12 cellular contexts compared by ENCODE assay signal in genomic region chr5:135031813-135032612, GRCh38. TPM values are rescaled to one million over a fixed set of nuclear protein-coding genes. Genes with fewer than 3 reads are reported as not detected.
DNase-seq lines count a peak whose midpoint lies in the region; ATAC-seq and TF ChIP-seq lines count a peak whose summit lies in the region.
"Had no signal": no experiment of that assay in that cellular context is flagged by ENCODE, and none has a peak within 500 bp of the region (broad histone marks: within the 10 kb centered on the region; RNA-seq: fewer than 3 reads in every experiment).

No MANE protein-coding gene starts in this region.

- H4K12ac ChIP-seq in trophoblast cell (ENCODE audit: low read depth, low read length) = no peak overlapping the region

- H3K4me3 ChIP-seq in BE2C (ENCODE audit: low read depth, low read length) (peak overlapping the region; percentile 65), ascending aorta (peak overlapping the region; percentile 51 to 73), mesodermal cell (ENCODE audit: extremely low read depth, insufficient read depth, low read length, poor library complexity, severe bottlenecking) (peak overlapping the region; percentile 49), trophoblast cell (ENCODE audit: low read depth, low read length) (no peak overlapping the region), upper lobe of left lung (peak overlapping the region in 1 of 4 donors; percentile 48)

- H3K9me3 ChIP-seq in BE2C (peaks cover 3% of the 10 kb centered on the region; the same call in 1 of the 2 replicates), ascending aorta (no peaks in the 10 kb centered on the region), mesodermal cell (ENCODE audit: control insufficient read depth, low read length) (no peaks in the 10 kb centered on the region), trophoblast cell (ENCODE audit: insufficient read depth, low read depth, low read length) (peaks cover 16% of the 10 kb centered on the region), upper lobe of left lung (no peaks in the 10 kb centered on the region)

- no peak for TF ChIP-seq EP300 in upper lobe of left lung (IDR thresholded peaks at IDR 0.05)

- H3K27ac ChIP-seq in ascending aorta (no peak overlapping the region), mesodermal cell (ENCODE audit: low read depth, low read length, severe bottlenecking) (no peak overlapping the region), trophoblast cell (ENCODE audit: low read depth, low read length) (no peak overlapping the region), upper lobe of left lung (no peak overlapping the region)

- no peak overlapping the region for H2AFZ ChIP-seq in trophoblast cell (ENCODE audit: insufficient read depth, low read length, poor library complexity)

- WGBS in mesodermal cell (ENCODE audit: insufficient coverage in 2 of 2), 2 experiments = 0 to 9% methylated on average over 2 to 4 of the region's 12 CpGs
- no CpG with 5 or more reads among the region's 12 CpGs for WGBS in trophoblast cell (ENCODE audit: extremely low coverage, insufficient coverage, insufficient read length)
- 28 to 34% methylated on average over 12 of the region's 12 CpGs for WGBS in upper lobe of left lung, 2 donors

- no peak overlapping the region for H3K18ac ChIP-seq in trophoblast cell (ENCODE audit: low read length)

- no peak overlapping the region for H3K4me2 ChIP-seq in trophoblast cell (ENCODE audit: low read length)

- intact Hi-C loops in ascending aorta (cut with DNase I) = no loop called here

- H3K23ac ChIP-seq in trophoblast cell (ENCODE audit: low read length) = no peak overlapping the region

- no peak overlapping the region for H3K4ac ChIP-seq in trophoblast cell (ENCODE audit: low read depth, low read length)

- no peak overlapping the region for H4K91ac ChIP-seq in trophoblast cell (ENCODE audit: low read depth, low read length)

- DNase-seq in BE2C (no peak), HS-27A (ENCODE audit: low read depth) (peak; percentile 12), ascending aorta (ENCODE audit: low spot score in 2 of 2) (no peak), NCI-H446 (lab: John Stamatoyannopoulos, UW) (no peak), D341Med (ENCODE audit: low spot score) (no peak), trophoblast cell (no peak), upper lobe of left lung (no peak)
- DNase-seq: effector memory CD8-positive, alpha-beta T cell; occipital lobe; stimulated activated naive CD4-positive, alpha-beta T cell treated with Interleukin-2 at 50 U/mL for 16 hours had no signal

- no peak overlapping the region for H2BK120ac ChIP-seq in trophoblast cell (ENCODE audit: insufficient read depth, low read length, poor library complexity)

- no peaks in the 10 kb centered on the region for H3K36me3 ChIP-seq in BE2C
- no peaks in the 10 kb centered on the region for H3K36me3 ChIP-seq in ascending aorta
- no peaks in the 10 kb centered on the region for H3K36me3 ChIP-seq in mesodermal cell (ENCODE audit: control insufficient read depth, insufficient read depth, low read length)
- no peaks in the 10 kb centered on the region for H3K36me3 ChIP-seq in trophoblast cell (ENCODE audit: control insufficient read depth in 1 of 2, insufficient read depth in 2 of 2, low read length in 2 of 2)
- H3K36me3 ChIP-seq in upper lobe of left lung = no peaks in the 10 kb centered on the region

- H2BK12ac ChIP-seq in trophoblast cell (ENCODE audit: low read length) = no peak overlapping the region

- no peak overlapping the region for H3K9ac ChIP-seq in trophoblast cell (ENCODE audit: low read length)

- H2AK5ac ChIP-seq in trophoblast cell (ENCODE audit: low read length) = no peak overlapping the region

- H4K8ac ChIP-seq in trophoblast cell (ENCODE audit: low read depth, low read length) = no peak overlapping the region

- no peak overlapping the region for H3K14ac ChIP-seq in trophoblast cell (ENCODE audit: low read length)

- H3K79me2 ChIP-seq in trophoblast cell (ENCODE audit: control insufficient read depth, insufficient read depth, low read length, poor library complexity) = no peaks in the 10 kb centered on the region

- no peak overlapping the region for H2BK5ac ChIP-seq in trophoblast cell (ENCODE audit: low read depth, low read length, poor library complexity)

- peaks cover 91% of the 10 kb centered on the region for H3K27me3 ChIP-seq in BE2C
- H3K27me3 ChIP-seq in ascending aorta = peaks cover 23% of the 10 kb centered on the region
- peaks cover 87% of the 10 kb centered on the region for H3K27me3 ChIP-seq in trophoblast cell (ENCODE audit: insufficient read depth, low read length)
- peaks cover 0 to 92% (median 67%) of the 10 kb centered on the region in 4 donors for H3K27me3 ChIP-seq in upper lobe of left lung

- 0 out of 2 replicates have a peak, but pooled peaks cover 4% of the 10 kb centered on the region for H3K4me1 ChIP-seq in BE2C
- H3K4me1 ChIP-seq in ascending aorta = peaks cover 16 to 18% of the 10 kb centered on the region in 2 donors
- peaks cover 15% of the 10 kb centered on the region for H3K4me1 ChIP-seq in mesodermal cell (ENCODE audit: control insufficient read depth, insufficient read depth, low read length, poor library complexity, severe bottlenecking)
- peaks cover 13 to 17% of the 10 kb centered on the region in 2 experiments for H3K4me1 ChIP-seq in trophoblast cell (ENCODE audit: control insufficient read depth in 1 of 2, insufficient read depth in 2 of 2, low read length in 2 of 2)
- peaks cover 34 to 64% (median 37%) of the 10 kb centered on the region in 4 donors for H3K4me1 ChIP-seq in upper lobe of left lung

- ATAC-seq in upper lobe of left lung (ENCODE audit: low FRiP score in 2 of 2) = no peak
- ATAC-seq: activated CD4-positive, CD25-positive, alpha-beta regulatory T cell treated with anti-CD3 and anti-CD28 coated beads, Interleukin-2, amount 50 U/mL, for 24 hours; effector memory CD8-positive, alpha-beta T cell had no signal

- TF ChIP-seq CTCF in BE2C (IDR thresholded peaks at IDR 0.05; ENCODE audit: low read depth, low read length) (no peak), ascending aorta (IDR thresholded peaks at IDR 0.05) (no peak), upper lobe of left lung (IDR thresholded peaks at IDR 0.05) (no peak)

- no peaks in the 10 kb centered on the region for H3K79me1 ChIP-seq in trophoblast cell (ENCODE audit: low read length)

- no peak for TF ChIP-seq POLR2A in upper lobe of left lung (IDR thresholded peaks at IDR 0.05)

RNA-seq across cellular contexts. Expression of gene PITX1, which starts 2.0 kb away (rescaled TPM):
- 17.7 TPM for polyA plus RNA-seq in BE2C (2012; ENCODE audit: insufficient read depth, insufficient read length, low read depth)
- total RNA-seq in ascending aorta (23.8 TPM), upper lobe of left lung (10 to 100 TPM in 1 of 6 donors, 1 to 10 TPM in 1, under 1 TPM in 2, not detected in 2; 0.23 to 11.0 (median 1.0) TPM)
- 25.2 TPM for polyA plus RNA-seq in mesodermal cell (2013, experiment 1 of 2)
- polyA plus RNA-seq in mesodermal cell (2013, experiment 2 of 2) = 35.3 TPM
- polyA plus RNA-seq in trophoblast cell (2013) = 22.0 and 23.6 TPM in 2 replicates
- total RNA-seq: occipital lobe had no signal
